ENCODE assay signal across 8 cellular contexts in genomic region chr9:89606567-89607311, GRCh38. TPM values are rescaled to one million over a fixed set of nuclear protein-coding genes. Genes with fewer than 3 reads are reported as not detected.
DNase-seq lines count a peak whose midpoint lies in the region; ATAC-seq, FAIRE-seq and TF ChIP-seq lines count a peak whose summit lies in the region.

No MANE protein-coding gene starts in this region.

- H3K36me3 ChIP-seq in PC-3 (ENCODE audit: low read depth, low read length) (no peaks in the 10 kb centered on the region), K562 (ENCODE audit: control insufficient read depth, insufficient read depth, low read length) (no peaks in the 10 kb centered on the region), iPS-15b (ENCODE audit: control insufficient read depth, insufficient read depth, low read length) (peaks cover 16% of the 10 kb centered on the region)

- ATAC-seq in PC-3 (peak; percentile 48), K562 (peak; percentile 82), sciatic nerve (no peak), GM19455 (IDR thresholded peaks at IDR 0.05; ENCODE audit: unreplicated experiment) (no peak)

- H3K4me3 ChIP-seq in PC-3 (ENCODE audit: low read length), result peak overlapping the region; percentile 67
- no peak overlapping the region for H3K4me3 ChIP-seq in K562
- peak overlapping the region; percentile 79 for H3K4me3 ChIP-seq in iPS-15b (ENCODE audit: low read depth, low read length)

- H3K79me2 ChIP-seq in PC-3 (ENCODE audit: low read length), result no peaks in the 10 kb centered on the region
- H3K79me2 ChIP-seq in K562 (ENCODE audit: control insufficient read depth, insufficient read depth, low read length), result no peaks in the 10 kb centered on the region

- BruUV-seq in PC-3 (replicated peaks; lab: Mats Ljungman, UMichigan) (no TSS peak), K562 (replicated peaks; lab: Mats Ljungman, UMichigan) (no TSS peak)

- POLR2A ChIA-PET in PC-3 (lab: Charles Lee; ENCODE audit: unreplicated experiment), result no interaction called here
- POLR2A ChIA-PET in K562 (lab: Yijun Ruan, JAX), result no interaction called here

- DNase-seq in NCI-H2081 (lab: John Stamatoyannopoulos, UW), result peak; percentile 35 to 64
- DNase-seq in NCI-H2081 treated with DMSO at 0.1 percent for 48 hours (lab: John Stamatoyannopoulos, UW), result no peak
- DNase-seq in PC-3, result peak; percentile 55
- peak; percentile 82 to 86 (median 83) for DNase-seq in K562 (ENCODE audit: extremely low read depth in 1 of 4, low spot score in 3 of 4)
- peak; percentile 48 for DNase-seq in sciatic nerve (ENCODE audit: low spot score)
- no peak for DNase-seq in medulla oblongata (ENCODE audit: extremely low spot score)

- peak overlapping the region; percentile 56; the same call in 1 of the 2 replicates for H3K9ac ChIP-seq in PC-3 (ENCODE audit: low read length)
- H3K9ac ChIP-seq in K562 (ENCODE audit: insufficient read depth in 1 of 2, low read depth in 2 of 2, low read length in 2 of 2), result peak overlapping the region in 1 of 2 experiments; percentile 7; a peak in 1 of 4 replicates
- H3K9ac ChIP-seq in iPS-15b (ENCODE audit: low read depth, low read length), result no peak overlapping the region

- intact Hi-C loops in PC-3 (cut with micrococcal nuclease), result no loop called here
- intact Hi-C loops in K562 (cut with micrococcal nuclease), result loop anchor here (10.0 kb wide), 2 partner anchors 58 to 128 kb away; no protein-coding TSS in a partner anchor
- intact Hi-C loops in sciatic nerve (cut with DNase I), result no loop called here

- no peaks in the 10 kb centered on the region for H3K9me1 ChIP-seq in K562 (ENCODE audit: control insufficient read depth, insufficient read depth, low read length)

- no peaks in the 10 kb centered on the region for H4K20me1 ChIP-seq in PC-3 (ENCODE audit: low read length)
- 0 out of 2 replicates have a peak, but pooled peaks cover 3% of the 10 kb centered on the region for H4K20me1 ChIP-seq in K562 (replicated peaks; ENCODE audit: control insufficient read depth, insufficient read depth, low read length)

- FAIRE-seq in K562 (lab: Jason Lieb, UNC), result peak; percentile 82

- peak; percentile 77 for TF ChIP-seq EP300 in K562 (IDR thresholded peaks at IDR 0.05; ENCODE audit: low read length)

- in situ Hi-C loops in K562 (cut with MboI), result no loop called here

- H3F3A ChIP-seq in PC-3 (ENCODE audit: low read length, unreplicated experiment), result no peaks in the 10 kb centered on the region

- WGBS in K562 (ENCODE audit: insufficient coverage, low coverage, missing lambda C conversion rate), result 1% methylated on average over 7 of the region's 9 CpGs

- H3K4me1 ChIP-seq in PC-3 (ENCODE audit: insufficient read depth, low read length) (peaks cover 18% of the 10 kb centered on the region), K562 (replicated peaks in 1 of 2; ENCODE audit: control insufficient read depth in 2 of 2, insufficient read depth in 2 of 2, low read length in 2 of 2) (peaks cover 10 to 31% of the 10 kb centered on the region in 2 experiments; a peak in 4 of 5 replicates), iPS-15b (ENCODE audit: control insufficient read depth, insufficient read depth, low read length) (peaks cover 9% of the 10 kb centered on the region)

- H3K9me2 ChIP-seq in PC-3 (replicated peaks; ENCODE audit: low read length), result no peaks in the 10 kb centered on the region

- H3K9me3 ChIP-seq in PC-3 (ENCODE audit: low read length), result no peaks in the 10 kb centered on the region
- no peaks in the 10 kb centered on the region for H3K9me3 ChIP-seq in K562 (replicated peaks; ENCODE audit: control insufficient read depth, insufficient read depth, low read depth, low read length)
- H3K9me3 ChIP-seq in iPS-15b (ENCODE audit: control insufficient read depth, insufficient read depth, low read length), result no peaks in the 10 kb centered on the region

- CTCF ChIA-PET in PC-3 (lab: Charles Lee), result no interaction called here
- CTCF ChIA-PET in K562 (lab: Yijun Ruan, JAX; ENCODE audit: low intra/inter-chr PET ratio), result no interaction called here

- no peak for TF ChIP-seq POLR2A in K562 (conservative IDR thresholded peaks at IDR 0.05)

- H3K27ac ChIP-seq in PC-3 (ENCODE audit: low read length), result peak overlapping the region; percentile 71
- H3K27ac ChIP-seq in K562 (ENCODE audit: extremely low read depth, low read depth, low read length), result peak overlapping the region; percentile 58; the same call in 2 of the 3 replicates

- TF ChIP-seq RAD21 in K562 (CRISPR knock-in tag; conservative IDR thresholded peaks at IDR 0.05 in 1 of 2, IDR thresholded peaks at IDR 0.05 in 1 of 2), result 0 out of 4 replicates have a peak, but pooled peaks of 1 of the 2 experiments have one; percentile 2

- peak overlapping the region; percentile 95; the same call in 1 of the 2 replicates for H2AFZ ChIP-seq in PC-3 (ENCODE audit: low read length)
- H2AFZ ChIP-seq in K562 (ENCODE audit: low read depth, low read length), result peak overlapping the region; percentile 53

- TF ChIP-seq CTCF in PC-3 (conservative IDR thresholded peaks at IDR 0.05; ENCODE audit: low read depth, low read length), result no peak
- TF ChIP-seq CTCF in K562 (IDR thresholded peaks at IDR 0.05 in 2 of 3, conservative IDR thresholded peaks at IDR 0.05 in 1 of 3; ENCODE audit: insufficient read depth in 2 of 3, low read depth in 1 of 3, low read length in 3 of 3), result no peak

- peaks cover 24% of the 10 kb centered on the region for H3K27me3 ChIP-seq in PC-3 (ENCODE audit: low read length)
- H3K27me3 ChIP-seq in K562 (ENCODE audit: control insufficient read depth in 2 of 2, insufficient read depth in 2 of 2, low read length in 2 of 2), result no peaks in the 10 kb centered on the region; a peak in 1 of 5 replicates
- H3K27me3 ChIP-seq in iPS-15b (ENCODE audit: control insufficient read depth, insufficient read depth, low read length), result peaks cover 16% of the 10 kb centered on the region

- H3K4me2 ChIP-seq in PC-3 (ENCODE audit: low read length) (peak overlapping the region; percentile 93), K562 (ENCODE audit: insufficient read depth, low read length) (peak overlapping the region; percentile 68)

RNA-seq across cellular contexts. Expression of gene GADD45G, which starts 1.9 kb away (rescaled TPM):
- total RNA-seq in PC-3 (2014; rRNA removed) (0.69 and 2.1 TPM in 2 replicates), K562 (2014; rRNA removed) (0.33 TPM in 1 of 2 replicates, not detected in the other), K562 (2014; rRNA removed; fragmentation: Illumina TruSeq; extraction: Trizol) (not detected in 2 replicates), K562 (2015; rRNA removed; fragmentation: Illumina TruSeq; extraction: Trizol) (not detected in 2 replicates), K562 (2021) (0.20 TPM in 1 of 2 replicates, not detected in the other), sciatic nerve (3.5 TPM)
- total RNA-seq in K562 (2011; cell fraction: chromatin; rRNA removed; ENCODE audit: low replicate concordance), result not detected in 2 replicates
- total RNA-seq in K562 (2011; cell fraction: nucleolus; rRNA removed), result 0.39 TPM in 1 of 2 replicates, not detected in the other
- not detected in 2 replicates for total RNA-seq in K562 (2011; cell fraction: nucleoplasm; rRNA removed)
- polyA plus RNA-seq in K562 (2011; rRNA removed) (0.12 TPM in 1 of 2 replicates, not detected in the other), K562 (2014; fragmentation: Illumina TruSeq; extraction: Trizol) (not detected in 2 replicates), K562 (2014; fragmentation: Nextera tagmentation; extraction: Ambion mirVana) (not detected), K562 (2014; rRNA removed) (0.34 TPM in 1 of 2 replicates, not detected in the other)
- not detected in 2 replicates for polyA plus RNA-seq in K562 (2011; cell fraction: cytosol; rRNA removed)
- polyA plus RNA-seq in K562 (2011; cell fraction: nucleus; rRNA removed), result 0.11 TPM in 1 of 2 replicates, not detected in the other
- polyA plus RNA-seq in K562 (2012), result 0.08 and 0.82 TPM in 2 replicates
- polyA minus RNA-seq in K562 (2011; rRNA and poly(A)+ RNA removed), result not detected in 2 replicates
- polyA minus RNA-seq in K562 (2011; cell fraction: cytosol; rRNA and poly(A)+ RNA removed), result not detected in 2 replicates
- not detected in 2 replicates for polyA minus RNA-seq in K562 (2011; cell fraction: nucleus; rRNA and poly(A)+ RNA removed)

Comparison
In these comparisons a context has a peak if more than half of its experiments do, and no peak if none do; other contexts are left out.
1. DNase-seq: peak in NCI-H2081 (2 of 2), PC-3 (single experiment), K562 (4 of 4) and sciatic nerve (single experiment); none in NCI-H2081 treated with DMSO at 0.1 percent for 48 hours (single experiment) and medulla oblongata (single experiment).
2. ATAC-seq: peak in PC-3 (single experiment) and K562 (single experiment); none in sciatic nerve (single experiment) and GM19455 (single experiment).